Comparison of ENCODE assay signal across 24 cellular contexts in genomic region chr16:55622302-55622701, GRCh38. TPM values are rescaled to one million over a fixed set of nuclear protein-coding genes. Genes with fewer than 3 reads are reported as not detected.
"Had no signal": no experiment of that assay in that cellular context is flagged by ENCODE, and none has a peak within 500 bp of the region (broad histone marks: within the 10 kb centered on the region; RNA-seq: fewer than 3 reads in every experiment).

No MANE protein-coding gene starts in this region.

- H3K27ac ChIP-seq: dorsolateral prefrontal cortex, gastroesophageal sphincter, pancreas, prostate gland, spleen, testis, tibial nerve had no signal

- FAIRE-seq: kidney, pancreas had no signal

- ATAC-seq: gastroesophageal sphincter; left colon; left ventricle myocardium superior; stimulated activated naive B cell treated with anti-CD40 and anti-IgM and Interleukin-4, amounts not matched to agents 10 μg/mL and 1 μg/mL and 100 μg/mL, for 72 hours; stimulated activated naive CD8-positive, alpha-beta T cell treated with anti-CD3 and anti-CD28 coated beads, Interleukin-15, amount 100 ng/mL, for 72 hours had no signal

- H3K36me3 ChIP-seq: gastroesophageal sphincter, pancreas, prostate gland, spleen, tibial nerve had no signal

- H3K27me3 ChIP-seq: dorsolateral prefrontal cortex, gastroesophageal sphincter, pancreas, spleen, testis, tibial nerve had no signal

- H3K4me3 ChIP-seq: dorsolateral prefrontal cortex, gastroesophageal sphincter, lung, pancreas, prostate gland, spleen, testis, tibial nerve had no signal

- H3K9me3 ChIP-seq: gastroesophageal sphincter, pancreas, prostate gland, spleen, testis had no signal

- H3K4me1 ChIP-seq: gastroesophageal sphincter, prostate gland, spleen, testis, tibial nerve had no signal

- DNase-seq: cortex of kidney; dorsolateral prefrontal cortex; effector CD8-positive, alpha-beta T cell; kidney; left colon; left ventricle myocardium superior; naive B cell; occipital lobe; spleen; stimulated activated CD4-positive, alpha-beta T cell treated with anti-CD3 and anti-CD28 coated beads, Interleukin-15, amount 100 ng/mL, for 24 hours; stimulated activated CD4-positive, alpha-beta T cell treated with anti-CD3 and anti-CD28 coated beads, Interleukin-2, amount 100 ng/mL, for 24 hours; stimulated activated CD4-positive, alpha-beta T cell treated with anti-CD3 and anti-CD28 coated beads, Interleukin-4, amount 100 ng/mL, for 4 hours; stimulated activated naive B cell treated with anti-CD40 and anti-IgM and Interleukin-4, amounts not matched to agents 10 μg/mL and 1 μg/mL and 100 μg/mL, for 72 hours; stimulated activated naive CD8-positive, alpha-beta T cell treated with anti-CD3 and anti-CD28 coated beads, Interleukin-15, amount 100 ng/mL, for 72 hours; testis had no signal

RNA-seq across cellular contexts. Expression of gene SLC6A2, which starts 33.5 kb away (rescaled TPM):
- total RNA-seq: fibroblast of lung, fibroblast of villous mesenchyme, left ventricle myocardium superior, occipital lobe, renal cortical epithelial cell, spleen had no signal
- polyA plus RNA-seq: fibroblast of lung, spleen had no signal

RNA-seq across cellular contexts. Expression of gene CAPNS2, which starts 55.8 kb away (rescaled TPM):
- total RNA-seq: left ventricle myocardium superior, occipital lobe, skeletal muscle tissue had no signal
- polyA plus RNA-seq: fibroblast of lung, pancreas had no signal
